ENCODE assay signal across 25 cellular contexts in genomic region chr10:49325131-49325915, GRCh38. TPM values are rescaled to one million over a fixed set of nuclear protein-coding genes. Genes with fewer than 3 reads are reported as not detected.
"Had no signal": no experiment of that assay in that cellular context is flagged by ENCODE, and none has a peak within 500 bp of the region (broad histone marks: within the 10 kb centered on the region; RNA-seq: fewer than 3 reads in every experiment).

No MANE protein-coding gene starts in this region.

- H3K4me1 Mint-ChIP-seq: activated B cell treated with CpG ODN at 0.5 μM for 24 hours; activated CD4-positive, alpha-beta T cell treated with anti-CD3 and anti-CD28 coated beads, Interleukin-2, amount 10 ng/mL, durations not matched to agents 24 days and 14 days; activated naive CD4-positive, alpha-beta T cell treated with anti-CD3 and anti-CD28 coated beads, Interleukin-2, amount 10 ng/mL, durations not matched to agents 7 days and 5 days; activated naive CD8-positive, alpha-beta T cell treated with anti-CD3 and anti-CD28 coated beads for 36 hours had no signal

- H3K4me3 ChIP-seq: cardiac muscle cell, K562, SJSA1 had no signal

- H3K9me3 Mint-ChIP-seq: activated B cell treated with CpG ODN at 0.5 μM for 24 hours; activated CD4-positive, alpha-beta T cell treated with anti-CD3 and anti-CD28 coated beads, Interleukin-2, amount 10 ng/mL, durations not matched to agents 24 days and 14 days; activated naive CD4-positive, alpha-beta T cell treated with anti-CD3 and anti-CD28 coated beads, Interleukin-2, amount 10 ng/mL, durations not matched to agents 7 days and 5 days; activated naive CD8-positive, alpha-beta T cell treated with anti-CD3 and anti-CD28 coated beads for 36 hours; activated T-cell treated with anti-CD3 and anti-CD28 coated beads, Interleukin-2, amount 50 U/mL, for 72 hours; activated T-helper 2 cell treated with anti-CD3 and anti-CD28 coated beads, Interferon-gamma antibody, Interleukin-2, Interleukin-4, amounts not matched to agents 10 μg/mL and 5 μg/mL and 100 μg/mL, durations not matched to agents 14 hours and 24 hours and 36 hours; T-helper 1 cell treated with Interleukin-12 subunit alpha and Interleukin-12 subunit beta and Interleukin-4 antibody, amounts not matched to agents 30 μg/mL and 1 μg/mL, for 36 hours had no signal

- H3K4me3 Mint-ChIP-seq: activated B cell treated with CpG ODN at 0.5 μM for 24 hours; activated CD4-positive, alpha-beta T cell treated with anti-CD3 and anti-CD28 coated beads, Interleukin-2, amount 10 ng/mL, durations not matched to agents 24 days and 14 days; activated naive CD4-positive, alpha-beta T cell treated with anti-CD3 and anti-CD28 coated beads, Interleukin-2, amount 10 ng/mL, durations not matched to agents 7 days and 5 days; activated naive CD8-positive, alpha-beta T cell treated with anti-CD3 and anti-CD28 coated beads for 36 hours; activated T-cell treated with anti-CD3 and anti-CD28 coated beads, Interleukin-2, amount 50 U/mL, for 72 hours; T-helper 1 cell treated with Interleukin-12 subunit alpha and Interleukin-12 subunit beta and Interleukin-4 antibody, amounts not matched to agents 30 μg/mL and 1 μg/mL, for 36 hours had no signal

- H3K36me3 ChIP-seq: brain microvascular endothelial cell, cardiac muscle cell, SJSA1 had no signal

- H3K27ac Mint-ChIP-seq: activated B cell treated with CpG ODN at 0.5 μM for 24 hours; activated CD4-positive, alpha-beta T cell treated with anti-CD3 and anti-CD28 coated beads, Interleukin-2, amount 10 ng/mL, durations not matched to agents 24 days and 14 days; activated naive CD4-positive, alpha-beta T cell treated with anti-CD3 and anti-CD28 coated beads, Interleukin-2, amount 10 ng/mL, durations not matched to agents 7 days and 5 days; activated naive CD8-positive, alpha-beta T cell treated with anti-CD3 and anti-CD28 coated beads for 36 hours; activated T-cell treated with anti-CD3 and anti-CD28 coated beads, Interleukin-2, amount 50 U/mL, for 72 hours; activated T-helper 2 cell treated with anti-CD3 and anti-CD28 coated beads, Interferon-gamma antibody, Interleukin-2, Interleukin-4, amounts not matched to agents 10 μg/mL and 5 μg/mL and 100 μg/mL, durations not matched to agents 14 hours and 24 hours and 36 hours; T-helper 1 cell treated with Interleukin-12 subunit alpha and Interleukin-12 subunit beta and Interleukin-4 antibody, amounts not matched to agents 30 μg/mL and 1 μg/mL, for 36 hours had no signal

- ATAC-seq: activated T-cell treated with anti-CD3 and anti-CD28 coated beads, Interleukin-2, amount 50 U/mL, for 72 hours; K562; SK-N-SH treated with all-trans-retinoic acid at 6 μM for 48 hours had no signal

- DNase-seq: activated B cell treated with CpG ODN at 0.5 μM for 24 hours; activated CD4-positive, alpha-beta T cell treated with anti-CD3 and anti-CD28 coated beads for 1 hour; activated CD4-positive, alpha-beta T cell treated with anti-CD3 and anti-CD28 coated beads, Interleukin-2, amount 10 ng/mL, durations not matched to agents 24 days and 14 days; activated CD4-positive, alpha-beta T cell treated with anti-CD3 and anti-CD28 coated beads, Interleukin-2, amount 50 U/mL, for 48 hours; activated gamma-delta T cell treated with Interleukin-2 at 50 U/mL for 16 hours; activated naive CD4-positive, alpha-beta T cell treated with anti-CD3 and anti-CD28 coated beads, Interleukin-2, amount 10 ng/mL, durations not matched to agents 7 days and 5 days; activated naive CD8-positive, alpha-beta T cell treated with anti-CD3 and anti-CD28 coated beads for 36 hours; activated T-cell treated with anti-CD3 and anti-CD28 coated beads, Interleukin-2, amount 50 U/mL, for 72 hours; brain microvascular endothelial cell; Karpas-422; MM.1S; NCI-H146; NCI-H1930; NCI-H345; NCI-H510A; NCI-H526 treated with DMSO at 0.1 percent for 48 hours; RPMI8226; SHP77; SW 1271 had no signal

- H3K27me3 ChIP-seq: brain microvascular endothelial cell, cardiac muscle cell had no signal

- H3K4me1 ChIP-seq: SJSA1 had no signal

- H3K9me3 ChIP-seq: SJSA1 had no signal

- H3K27ac ChIP-seq: brain microvascular endothelial cell, cardiac muscle cell, SJSA1 had no signal

RNA-seq across cellular contexts. Expression of gene C10orf71, which starts 26.4 kb away (rescaled TPM):
- total RNA-seq: activated B cell treated with CpG ODN at 0.5 μM for 24 hours; activated CD4-positive, alpha-beta T cell treated with anti-CD3 and anti-CD28 coated beads, Interleukin-2, amount 10 ng/mL, durations not matched to agents 24 days and 14 days; activated naive CD8-positive, alpha-beta T cell treated with anti-CD3 and anti-CD28 coated beads for 36 hours; activated T-cell treated with anti-CD3 and anti-CD28 coated beads, Interleukin-2, amount 50 U/mL, for 72 hours; activated T-helper 2 cell treated with anti-CD3 and anti-CD28 coated beads, Interferon-gamma antibody, Interleukin-2, Interleukin-4, amounts not matched to agents 10 μg/mL and 5 μg/mL and 100 μg/mL, durations not matched to agents 14 hours and 24 hours and 36 hours; SJSA1 had no signal
